Comparison of ENCODE assay signal across 30 cellular contexts in genomic region chr14:72763892-72764291, GRCh38.
"Had no signal": no experiment of that assay in that cellular context is flagged by ENCODE, and none has a peak within 500 bp of the region (broad histone marks: within the 10 kb centered on the region; RNA-seq: fewer than 3 reads in every experiment).

No MANE protein-coding gene starts in this region.

- FAIRE-seq: bronchial epithelial cell, colon, endothelial cell of umbilical vein, islet of Langerhans had no signal

- H3K4me3 ChIP-seq: heart right ventricle, left lung, lower lobe of right lung, stomach, thyroid gland, upper lobe of right lung had no signal

- H3K4me3 Mint-ChIP-seq: activated CD8-positive, alpha-beta T cell treated with anti-CD3 and anti-CD28 coated beads for 36 hours; activated naive CD4-positive, alpha-beta T cell treated with anti-CD3 and anti-CD28 coated beads, Interleukin-2, amount 50 U/mL, for 24 hours; activated naive CD8-positive, alpha-beta T cell treated with anti-CD3 and anti-CD28 coated beads, Interleukin-2, amount 50 U/mL, for 24 hours; activated T-cell treated with anti-CD3 and anti-CD28 coated beads, Interleukin-2, amount 50 U/mL, for 4 hours; activated T-helper 17 cell treated with anti-CD3 and anti-CD28 coated beads, Interleukin-2, amount 50 U/mL, for 72 hours; effector memory CD8-positive, alpha-beta T cell; natural killer cell; stimulated activated naive B cell treated with anti-CD40 and anti-IgM and Interleukin-4, amounts not matched to agents 10 μg/mL and 1 μg/mL and 100 μg/mL, for 72 hours; T-helper 1 cell treated with Interleukin-12 subunit alpha and Interleukin-12 subunit beta and Interleukin-4 antibody, amounts not matched to agents 30 μg/mL and 1 μg/mL, for 36 hours had no signal

- ATAC-seq: activated CD8-positive, alpha-beta T cell treated with anti-CD3 and anti-CD28 coated beads for 36 hours; activated naive CD8-positive, alpha-beta T cell treated with anti-CD3 and anti-CD28 coated beads, Interleukin-2, amount 50 U/mL, for 24 hours; activated T-cell treated with anti-CD3 and anti-CD28 coated beads, Interleukin-2, amount 50 U/mL, for 4 hours; activated T-helper 17 cell treated with anti-CD3 and anti-CD28 coated beads, Interleukin-2, amount 50 U/mL, for 72 hours; effector memory CD8-positive, alpha-beta T cell; foreskin keratinocyte; heart right ventricle; left lung; lower lobe of right lung; natural killer cell; right cardiac atrium; stimulated activated naive B cell treated with anti-CD40 and anti-IgM and Interleukin-4, amounts not matched to agents 10 μg/mL and 1 μg/mL and 100 μg/mL, for 72 hours; upper lobe of right lung had no signal

- H3K27ac ChIP-seq: foreskin keratinocyte, heart right ventricle, left lung, lower lobe of right lung, stomach, thyroid gland, upper lobe of right lung, WERI-Rb-1 had no signal

- H3K27ac Mint-ChIP-seq: activated CD8-positive, alpha-beta T cell treated with anti-CD3 and anti-CD28 coated beads for 36 hours; activated naive CD4-positive, alpha-beta T cell treated with anti-CD3 and anti-CD28 coated beads, Interleukin-2, amount 50 U/mL, for 24 hours; activated naive CD8-positive, alpha-beta T cell treated with anti-CD3 and anti-CD28 coated beads, Interleukin-2, amount 50 U/mL, for 24 hours; activated T-helper 17 cell treated with anti-CD3 and anti-CD28 coated beads, Interleukin-2, amount 50 U/mL, for 72 hours; effector memory CD8-positive, alpha-beta T cell; natural killer cell; stimulated activated naive B cell treated with anti-CD40 and anti-IgM and Interleukin-4, amounts not matched to agents 10 μg/mL and 1 μg/mL and 100 μg/mL, for 72 hours; T-helper 1 cell treated with Interleukin-12 subunit alpha and Interleukin-12 subunit beta and Interleukin-4 antibody, amounts not matched to agents 30 μg/mL and 1 μg/mL, for 36 hours had no signal

- H3K9me3 ChIP-seq: thyroid gland had no signal

- H3K27me3 Mint-ChIP-seq: activated CD8-positive, alpha-beta T cell treated with anti-CD3 and anti-CD28 coated beads for 36 hours; activated naive CD4-positive, alpha-beta T cell treated with anti-CD3 and anti-CD28 coated beads, Interleukin-2, amount 50 U/mL, for 24 hours; activated naive CD8-positive, alpha-beta T cell treated with anti-CD3 and anti-CD28 coated beads, Interleukin-2, amount 50 U/mL, for 24 hours; activated T-helper 17 cell treated with anti-CD3 and anti-CD28 coated beads, Interleukin-2, amount 50 U/mL, for 72 hours; effector memory CD8-positive, alpha-beta T cell; stimulated activated naive B cell treated with anti-CD40 and anti-IgM and Interleukin-4, amounts not matched to agents 10 μg/mL and 1 μg/mL and 100 μg/mL, for 72 hours had no signal

- H3K36me3 ChIP-seq: heart right ventricle, left lung, lower lobe of right lung, stomach, thyroid gland, upper lobe of right lung, WERI-Rb-1 had no signal

- H3K4me1 Mint-ChIP-seq: activated naive CD4-positive, alpha-beta T cell treated with anti-CD3 and anti-CD28 coated beads, Interleukin-2, amount 50 U/mL, for 24 hours; activated naive CD8-positive, alpha-beta T cell treated with anti-CD3 and anti-CD28 coated beads, Interleukin-2, amount 50 U/mL, for 24 hours; activated T-helper 17 cell treated with anti-CD3 and anti-CD28 coated beads, Interleukin-2, amount 50 U/mL, for 72 hours; natural killer cell; stimulated activated naive B cell treated with anti-CD40 and anti-IgM and Interleukin-4, amounts not matched to agents 10 μg/mL and 1 μg/mL and 100 μg/mL, for 72 hours had no signal

- H3K27me3 ChIP-seq: foreskin keratinocyte, heart right ventricle, left lung, stomach, thyroid gland, upper lobe of right lung had no signal

- H3K4me1 ChIP-seq: foreskin keratinocyte, heart right ventricle, left lung, lower lobe of right lung, stomach, thyroid gland, upper lobe of right lung had no signal

- DNase-seq: activated CD4-positive, alpha-beta T cell treated with anti-CD3 and anti-CD28 coated beads, Interleukin-2, amount 50 U/mL, for 1 hour; activated CD4-positive, CD25-positive, alpha-beta regulatory T cell treated with anti-CD3 and anti-CD28 coated beads, Interleukin-2, amount 50 U/mL, for 72 hours; activated CD8-positive, alpha-beta T cell treated with anti-CD3 and anti-CD28 coated beads for 36 hours; activated gamma-delta T cell treated with Interleukin-2 at 50 U/mL for 16 hours; activated naive CD8-positive, alpha-beta T cell treated with anti-CD3 and anti-CD28 coated beads, Interleukin-2, amount 50 U/mL, for 24 hours; activated T-cell treated with anti-CD3 and anti-CD28 coated beads, Interleukin-2, amount 50 U/mL, for 4 hours; amygdala; effector memory CD8-positive, alpha-beta T cell; foreskin keratinocyte; heart right ventricle; left lung; lower lobe of right lung; mesendoderm; natural killer cell; right cardiac atrium; stimulated activated CD4-positive, alpha-beta T cell treated with anti-CD3 and anti-CD28 coated beads, Interleukin-15, amount 100 ng/mL, for 24 hours; stimulated activated CD4-positive, alpha-beta T cell treated with anti-CD3 and anti-CD28 coated beads, Interleukin-2, amount 100 ng/mL, for 24 hours; stimulated activated naive B cell treated with anti-CD40 and anti-IgM and Interleukin-4, amounts not matched to agents 10 μg/mL and 1 μg/mL and 100 μg/mL, for 72 hours; stomach; T-helper 9 cell; thyroid gland; upper lobe of right lung; WERI-Rb-1 had no signal
